Comparison of ENCODE assay signal across 8 cellular contexts in genomic region chr4:109294006-109294405, GRCh38. TPM values are rescaled to one million over a fixed set of nuclear protein-coding genes. Genes with fewer than 3 reads are reported as not detected.
DNase-seq lines count a peak whose midpoint lies in the region; ATAC-seq, FAIRE-seq and TF ChIP-seq lines count a peak whose summit lies in the region.

No MANE protein-coding gene starts in this region.

- FAIRE-seq in H54 (lab: Jason Lieb, UNC): no peak

- H3K9me3 ChIP-seq in esophagus muscularis mucosa: no peaks in the 10 kb centered on the region

- TF ChIP-seq EP300 in esophagus muscularis mucosa (IDR thresholded peaks at IDR 0.05): no peak

- H3K4me3 ChIP-seq in esophagus muscularis mucosa: no peak overlapping the region

- no peaks in the 10 kb centered on the region for H3K36me3 Mint-ChIP-seq in nephron progenitor cell (ENCODE audit: low read depth)

- peaks cover 0 to 5% (median 0%) of the 10 kb centered on the region in 4 donors for H3K27me3 ChIP-seq in esophagus muscularis mucosa

- H3K9me3 Mint-ChIP-seq in nephron progenitor cell: no peaks in the 10 kb centered on the region

- H3K27ac Mint-ChIP-seq in nephron progenitor cell: no peak overlapping the region

- no peaks in the 10 kb centered on the region for H3K4me1 ChIP-seq in esophagus muscularis mucosa

- H3K4me3 Mint-ChIP-seq in nephron progenitor cell: no peak overlapping the region

- H3K36me3 ChIP-seq in esophagus muscularis mucosa: no peaks in the 10 kb centered on the region

- WGBS in esophagus muscularis mucosa: 50% methylated on average over 1 of the region's 1 CpG

- H3K4me1 Mint-ChIP-seq in nephron progenitor cell: peaks cover 4% of the 10 kb centered on the region

- no peak overlapping the region for H3K27ac ChIP-seq in esophagus muscularis mucosa (replicated peaks in 1 of 4)

- TF ChIP-seq CTCF in nephron progenitor cell (IDR thresholded peaks at IDR 0.05) (peak; percentile 64), esophagus muscularis mucosa (IDR thresholded peaks at IDR 0.05) (peak in 1 of 3 experiments; percentile 10)

- ATAC-seq in GM21528 (IDR thresholded peaks at IDR 0.05; ENCODE audit: low FRiP score, unreplicated experiment): peak; percentile 81
- ATAC-seq in HG03521 (IDR thresholded peaks at IDR 0.05; ENCODE audit: unreplicated experiment): peak; percentile 86

- no peaks in the 10 kb centered on the region for H3K27me3 Mint-ChIP-seq in nephron progenitor cell (ENCODE audit: low read depth, poor library complexity)

- no peak for TF ChIP-seq POLR2A in esophagus muscularis mucosa (IDR thresholded peaks at IDR 0.05; ENCODE audit: low read depth)
- no peak for TF ChIP-seq POLR2A in H54 (IDR thresholded peaks at IDR 0.05; ENCODE audit: low read depth, low read length)

- DNase-seq in SIG-M5 treated with dmso at 0.1 percent for 504 hours (lab: John Stamatoyannopoulos, UW; ENCODE audit: unreplicated experiment) (peak; percentile 8), SIG-M5 (lab: John Stamatoyannopoulos, UW) (no peak), nephron progenitor cell (peak; percentile 28), esophagus muscularis mucosa (ENCODE audit: extremely low spot score) (no peak), H54 (ENCODE audit: insufficient read length, low spot score) (no peak)
- DNase-seq in activated CD4-positive, alpha-beta T cell treated with anti-CD3 and anti-CD28 coated beads, Interleukin-2, amount 50 U/mL, for 48 hours: peak; percentile 10 to 20

- intact Hi-C loops in esophagus muscularis mucosa (cut with DNase I): no loop called here

RNA-seq across cellular contexts. Expression of gene COL25A1, which starts 8.5 kb away (rescaled TPM):
- 1 to 10 TPM; 1.0 to 3.7 (median 2.0) TPM for total RNA-seq in esophagus muscularis mucosa

Comparison
In these comparisons a context has a peak if more than half of its experiments do, and no peak if none do; other contexts are left out.
1. DNase-seq: peak in SIG-M5 treated with dmso at 0.1 percent for 504 hours (single experiment), activated CD4-positive, alpha-beta T cell treated with anti-CD3 and anti-CD28 coated beads, Interleukin-2, amount 50 U/mL, for 48 hours (2 of 2) and nephron progenitor cell (single experiment); none in SIG-M5 (single experiment), esophagus muscularis mucosa (single experiment) and H54 (single experiment).